1 cellular context compared by ENCODE assay signal in the genomic region with DNA sequence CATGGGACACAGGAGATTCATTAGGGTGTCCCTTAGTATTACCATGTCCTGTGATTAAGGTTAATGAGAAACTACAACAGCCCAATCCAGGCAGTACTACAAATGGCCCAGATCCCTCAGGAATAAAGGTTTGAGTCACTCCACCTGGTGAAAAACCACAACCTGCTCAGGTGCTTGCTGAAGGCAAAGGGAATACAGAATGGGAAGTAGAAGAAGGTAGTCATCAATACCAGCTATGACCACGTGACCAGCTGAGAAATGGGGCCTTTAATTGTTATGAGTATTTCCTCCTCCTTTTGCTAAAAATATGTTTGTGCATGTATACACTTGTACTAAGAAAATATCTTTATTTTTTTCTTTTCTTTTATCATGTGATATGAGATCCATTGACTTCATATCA.
A peak's percentile ranks its signal among the peaks of the same experiment; 100 is the strongest.
TF ChIP-seq lines count a peak whose summit lies in the region.

No MANE protein-coding gene starts in this region.

TF ChIP-seq in K562, 482 proteins besides CTCF, POLR2A, EP300 and RAD21:
- TF ChIP-seq, protein P1, sequence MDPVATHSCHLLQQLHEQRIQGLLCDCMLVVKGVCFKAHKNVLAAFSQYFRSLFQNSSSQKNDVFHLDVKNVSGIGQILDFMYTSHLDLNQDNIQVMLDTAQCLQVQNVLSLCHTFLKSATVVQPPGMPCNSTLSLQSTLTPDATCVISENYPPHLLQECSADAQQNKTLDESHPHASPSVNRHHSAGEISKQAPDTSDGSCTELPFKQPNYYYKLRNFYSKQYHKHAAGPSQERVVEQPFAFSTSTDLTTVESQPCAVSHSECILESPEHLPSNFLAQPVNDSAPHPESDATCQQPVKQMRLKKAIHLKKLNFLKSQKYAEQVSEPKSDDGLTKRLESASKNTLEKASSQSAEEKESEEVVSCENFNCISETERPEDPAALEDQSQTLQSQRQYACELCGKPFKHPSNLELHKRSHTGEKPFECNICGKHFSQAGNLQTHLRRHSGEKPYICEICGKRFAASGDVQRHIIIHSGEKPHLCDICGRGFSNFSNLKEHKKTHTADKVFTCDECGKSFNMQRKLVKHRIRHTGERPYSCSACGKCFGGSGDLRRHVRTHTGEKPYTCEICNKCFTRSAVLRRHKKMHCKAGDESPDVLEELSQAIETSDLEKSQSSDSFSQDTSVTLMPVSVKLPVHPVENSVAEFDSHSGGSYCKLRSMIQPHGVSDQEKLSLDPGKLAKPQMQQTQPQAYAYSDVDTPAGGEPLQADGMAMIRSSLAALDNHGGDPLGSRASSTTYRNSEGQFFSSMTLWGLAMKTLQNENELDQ (CRISPR knock-in tag; IDR thresholded peaks at IDR 0.05; ENCODE audit: borderline replicate concordance): no peak
- TF ChIP-seq NR2C1 (IDR thresholded peaks at IDR 0.05) (no peak), NR2C1 (tag; IDR thresholded peaks at IDR 0.05) (no peak), ARNT (IDR thresholded peaks at IDR 0.05) (no peak)
- TF ChIP-seq, protein P2, sequence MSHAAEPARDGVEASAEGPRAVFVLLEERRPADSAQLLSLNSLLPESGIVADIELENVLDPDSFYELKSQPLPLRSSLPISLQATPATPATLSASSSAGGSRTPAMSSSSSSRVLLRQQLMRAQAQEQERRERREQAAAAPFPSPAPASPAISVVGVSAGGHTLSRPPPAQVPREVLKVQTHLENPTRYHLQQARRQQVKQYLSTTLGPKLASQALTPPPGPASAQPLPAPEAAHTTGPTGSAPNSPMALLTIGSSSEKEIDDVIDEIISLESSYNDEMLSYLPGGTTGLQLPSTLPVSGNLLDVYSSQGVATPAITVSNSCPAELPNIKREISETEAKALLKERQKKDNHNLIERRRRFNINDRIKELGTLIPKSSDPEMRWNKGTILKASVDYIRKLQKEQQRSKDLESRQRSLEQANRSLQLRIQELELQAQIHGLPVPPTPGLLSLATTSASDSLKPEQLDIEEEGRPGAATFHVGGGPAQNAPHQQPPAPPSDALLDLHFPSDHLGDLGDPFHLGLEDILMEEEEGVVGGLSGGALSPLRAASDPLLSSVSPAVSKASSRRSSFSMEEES (CRISPR knock-in tag; IDR thresholded peaks at IDR 0.05): peak; percentile 52
